In genomic region chr22:19810381-19811141, GRCh38 we compare ENCODE assay signal across 12 cellular contexts. TPM values are rescaled to one million over a fixed set of nuclear protein-coding genes. Genes with fewer than 3 reads are reported as not detected.
A peak's percentile ranks its signal among the peaks of the same experiment; 100 is the strongest.
DNase-seq lines count a peak whose midpoint lies in the region; TF ChIP-seq lines count a peak whose summit lies in the region.
"Had no signal": no experiment of that assay in that cellular context is flagged by ENCODE, and none has a peak within 500 bp of the region (broad histone marks: within the 10 kb centered on the region; RNA-seq: fewer than 3 reads in every experiment).

No MANE protein-coding gene starts in this region.

- POLR2A ChIA-PET in AG04449 (lab: Yijun Ruan, JAX), result interaction anchor here (1.0 kb wide), 1 partner anchor 90 kb away, joined by 4 read pairs; no protein-coding TSS in a partner anchor

- H3K4me3 ChIP-seq in AG04449 (ENCODE audit: low read depth, low read length), result no peak overlapping the region
- H3K4me3 ChIP-seq in mesenchymal stem cell (ENCODE audit: insufficient read depth in 1 of 2, low read depth in 1 of 2, low read length in 2 of 2), result no peak overlapping the region
- H3K4me3 ChIP-seq: thyroid gland had no signal

- H2BK15ac ChIP-seq in mesenchymal stem cell (ENCODE audit: low read depth, poor library complexity, severe bottlenecking), result no peak overlapping the region

- H3K27ac ChIP-seq in mesenchymal stem cell (ENCODE audit: low read length, poor library complexity, severe bottlenecking), result no peak overlapping the region
- H3K27ac ChIP-seq: thyroid gland had no signal

- H3K14ac ChIP-seq in mesenchymal stem cell (ENCODE audit: low read length in 2 of 2), result peak overlapping the region in 1 of 2 experiments; percentile 91

- no peak overlapping the region for H2BK12ac ChIP-seq in mesenchymal stem cell (ENCODE audit: low read length in 2 of 2)

- H3K9me3 ChIP-seq in mesenchymal stem cell (ENCODE audit: control insufficient read depth, low read length), result no peaks in the 10 kb centered on the region
- H3K9me3 ChIP-seq: thyroid gland had no signal

- no peak overlapping the region for H2BK120ac ChIP-seq in mesenchymal stem cell (ENCODE audit: low read depth, low read length)

- CTCF ChIA-PET in AG04449 (lab: Yijun Ruan, JAX), result interaction anchor here (1.0 to 2.6 kb wide), 4 partner anchors 9 to 80 kb away, joined by 3 to 15 read pairs (median 4); no protein-coding TSS in a partner anchor

- no peak overlapping the region for H2AK5ac ChIP-seq in mesenchymal stem cell (ENCODE audit: low read length, severe bottlenecking)

- TF ChIP-seq CTCF in AG04449 (IDR thresholded peaks at IDR 0.05; ENCODE audit: insufficient read depth, low read length, missing control alignments) (peak; percentile 19), GM13977 (IDR thresholded peaks at IDR 0.05; ENCODE audit: extremely low read depth, insufficient read depth, missing control alignments) (no peak)

- H3K23ac ChIP-seq in mesenchymal stem cell (ENCODE audit: low read length in 2 of 2), result no peak overlapping the region

- peaks cover 0 to 42% of the 10 kb centered on the region in 2 experiments for H3K36me3 ChIP-seq in mesenchymal stem cell (ENCODE audit: control insufficient read depth in 1 of 2, insufficient read depth in 2 of 2, low read depth in 1 of 2, low read length in 2 of 2)
- H3K36me3 ChIP-seq: thyroid gland had no signal

- no peak overlapping the region for H3K4ac ChIP-seq in mesenchymal stem cell (ENCODE audit: low read depth in 1 of 2, low read length in 2 of 2)

- in situ Hi-C loops in GM13977 (cut with MboI; ENCODE audit: low pct_unique_long_range_greater_than_20kb, low sequenced_read_pairs, unreplicated experiment), result no loop called here

- DNase-seq in AG04449 (ENCODE audit: low read depth, low spot score) (peak; percentile 63), GM04503 (ENCODE audit: low read depth) (peak; percentile 70), astrocyte of the hippocampus (ENCODE audit: low read depth, low spot score) (peak; percentile 94), mesenchymal stem cell (peak; percentile 40), SKM-1 (lab: John Stamatoyannopoulos, UW; ENCODE audit: unreplicated experiment) (no peak), NCI-H146 treated with DMSO at 0.1 percent for 48 hours (lab: John Stamatoyannopoulos, UW; ENCODE audit: unreplicated experiment) (no peak), GM13977 (ENCODE audit: low spot score) (no peak)
- DNase-seq in stimulated activated naive CD4-positive, alpha-beta T cell treated with Interleukin-2 at 50 U/mL for 16 hours (lab: John Stamatoyannopoulos, UW), result no peak
- DNase-seq: NCI-H2081; SHP77 treated with DMSO at 0.1 percent for 48 hours; stimulated activated CD4-positive, alpha-beta T cell treated with anti-CD3 and anti-CD28 coated beads, Interleukin-4, amount 100 ng/mL, for 4 hours had no signal

- no peak overlapping the region for H2AFZ ChIP-seq in mesenchymal stem cell (ENCODE audit: low read depth, low read length)

- H3K9ac ChIP-seq in mesenchymal stem cell (ENCODE audit: low read length), result no peak overlapping the region

- H3K4me2 ChIP-seq in mesenchymal stem cell (ENCODE audit: low read length, poor library complexity, severe bottlenecking), result no peak overlapping the region

- peaks cover 21% of the 10 kb centered on the region for H3K4me1 ChIP-seq in mesenchymal stem cell (ENCODE audit: control insufficient read depth, insufficient read depth, low read depth, low read length)

- H4K91ac ChIP-seq in mesenchymal stem cell (ENCODE audit: low read length), result no peak overlapping the region

- no peaks in the 10 kb centered on the region for H3K27me3 ChIP-seq in mesenchymal stem cell (ENCODE audit: control insufficient read depth in 1 of 2, insufficient read depth in 1 of 2, low read length in 2 of 2)
- H3K27me3 ChIP-seq: thyroid gland had no signal

- no peak overlapping the region for H3K18ac ChIP-seq in mesenchymal stem cell (ENCODE audit: low read depth in 1 of 2, low read length in 2 of 2)

- H3K79me1 ChIP-seq in mesenchymal stem cell (replicated peaks; ENCODE audit: low read length, poor library complexity, severe bottlenecking), result no peaks in the 10 kb centered on the region

- 86% methylated on average over 20 of the region's 23 CpGs for WGBS in mesenchymal stem cell

- H4K8ac ChIP-seq in mesenchymal stem cell (ENCODE audit: low read length), result no peak overlapping the region

- no peak overlapping the region for H2BK5ac ChIP-seq in mesenchymal stem cell (ENCODE audit: low read depth, low read length, poor library complexity, severe bottlenecking)

RNA-seq across cellular contexts. Expression of gene GNB1L, which starts 44.1 kb away (rescaled TPM):
- polyA plus RNA-seq in mesenchymal stem cell (2013, experiment 1 of 2), result 3.9 TPM
- polyA plus RNA-seq in mesenchymal stem cell (2013, experiment 2 of 2), result 3.9 TPM

RNA-seq across cellular contexts. Expression of gene RTL10, which starts 44.1 kb away (rescaled TPM):
- 6.4 TPM for polyA plus RNA-seq in mesenchymal stem cell (2013, experiment 1 of 2)
- polyA plus RNA-seq in mesenchymal stem cell (2013, experiment 2 of 2), result 7.2 TPM

RNA-seq across cellular contexts. Expression of gene TBX1, which starts 50.0 kb away (rescaled TPM):
- 2.4 TPM for polyA plus RNA-seq in mesenchymal stem cell (2013, experiment 1 of 2)
- 2.5 TPM for polyA plus RNA-seq in mesenchymal stem cell (2013, experiment 2 of 2)

Comparison
In these comparisons a context has a peak if more than half of its experiments do, and no peak if none do; other contexts are left out.
1. DNase-seq: peak in AG04449 (single experiment), GM04503 (single experiment), astrocyte of the hippocampus (single experiment) and mesenchymal stem cell (single experiment); none in SKM-1 (single experiment), NCI-H146 treated with DMSO at 0.1 percent for 48 hours (single experiment), GM13977 (single experiment) and stimulated activated naive CD4-positive, alpha-beta T cell treated with Interleukin-2 at 50 U/mL for 16 hours (single experiment).